1 cellular context compared by ENCODE assay signal in genomic region chr6:8029243-8029870, GRCh38.
TF ChIP-seq lines count a peak whose summit lies in the region.

No MANE protein-coding gene starts in this region.

TF ChIP-seq in endothelial cell of umbilical vein, 7 proteins besides CTCF, POLR2A, EP300 and RAD21:
- TF ChIP-seq MYC (IDR thresholded peaks at IDR 0.05; ENCODE audit: low read depth, low read length) (no peak), JUN (IDR thresholded peaks at IDR 0.05; ENCODE audit: borderline replicate concordance, insufficient read depth, insufficient read length, low read depth) (no peak), FOS (IDR thresholded peaks at IDR 0.05; ENCODE audit: borderline replicate concordance, insufficient read depth, low read length) (no peak)
- TF ChIP-seq, protein P1, sequence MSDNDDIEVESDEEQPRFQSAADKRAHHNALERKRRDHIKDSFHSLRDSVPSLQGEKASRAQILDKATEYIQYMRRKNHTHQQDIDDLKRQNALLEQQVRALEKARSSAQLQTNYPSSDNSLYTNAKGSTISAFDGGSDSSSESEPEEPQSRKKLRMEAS (IDR thresholded peaks at IDR 0.05; ENCODE audit: insufficient read depth, insufficient read length), result no peak
TF ChIP-seq in endothelial cell of umbilical vein: peak in this region for 0.
